In the genomic region with DNA sequence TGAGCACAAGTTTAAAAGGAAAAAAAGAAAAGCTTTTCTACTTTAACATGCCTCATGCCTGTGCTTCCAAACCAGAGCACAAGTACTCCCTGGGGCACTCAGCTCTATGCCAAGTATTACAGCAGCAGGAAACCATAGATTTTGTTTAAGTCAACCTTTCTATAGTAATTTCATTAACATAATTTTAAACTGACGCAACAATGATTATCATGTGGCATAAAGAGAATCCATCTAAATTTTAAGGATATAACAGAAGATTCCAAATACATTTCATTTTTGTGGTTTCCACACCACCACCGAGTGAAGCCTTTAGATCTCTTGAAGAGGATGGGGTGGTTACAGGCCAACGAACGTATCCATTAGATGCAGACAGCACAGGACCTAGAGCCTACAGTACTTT, we compare ENCODE assay signal across 10 cellular contexts.
DNase-seq lines count a peak whose midpoint lies in the region; ATAC-seq and TF ChIP-seq lines count a peak whose summit lies in the region.
"Had no signal": no experiment of that assay in that cellular context is flagged by ENCODE, and none has a peak within 500 bp of the region (broad histone marks: within the 10 kb centered on the region; RNA-seq: fewer than 3 reads in every experiment).

No MANE protein-coding gene starts in this region.

- TF ChIP-seq CTCF in epithelial cell of esophagus (IDR thresholded peaks at IDR 0.05; ENCODE audit: insufficient read depth, low read depth, low read length, missing control alignments): no peak

- peak; percentile 10 for DNase-seq in CD1c-positive myeloid dendritic cell (ENCODE audit: extremely low spot score)
- DNase-seq in epithelial cell of esophagus (ENCODE audit: low read depth): peak; percentile 33
- DNase-seq in NCI-H1930 (lab: John Stamatoyannopoulos, UW): no peak
- no peak for DNase-seq in HuH-7 (ENCODE audit: low spot score)
- no peak for DNase-seq in stimulated activated CD4-positive, alpha-beta T cell treated with anti-CD3 and anti-CD28 coated beads, Interleukin-4, amount 100 ng/mL, for 1 hour
- no peak for DNase-seq in SHP77 treated with DMSO at 0.1 percent for 48 hours (lab: John Stamatoyannopoulos, UW)
- DNase-seq: HCEC 1CT, NCI-H510A had no signal

- no peak overlapping the region for H3K4me3 ChIP-seq in epithelial cell of esophagus (ENCODE audit: low read length)

- peak; percentile 5 for ATAC-seq in GM19467 (IDR thresholded peaks at IDR 0.05; ENCODE audit: unreplicated experiment)
- peak; percentile 15 for ATAC-seq in HG03460 (IDR thresholded peaks at IDR 0.05; ENCODE audit: unreplicated experiment)

Comparison
In these comparisons a context has a peak if more than half of its experiments do, and no peak if none do; other contexts are left out.
1. DNase-seq: peak in CD1c-positive myeloid dendritic cell (single experiment) and epithelial cell of esophagus (single experiment); none in NCI-H1930 (0 of 2), HuH-7 (single experiment), stimulated activated CD4-positive, alpha-beta T cell treated with anti-CD3 and anti-CD28 coated beads, Interleukin-4, amount 100 ng/mL, for 1 hour (single experiment) and SHP77 treated with DMSO at 0.1 percent for 48 hours (single experiment).